Comparison of ENCODE assay signal across 20 cellular contexts in genomic region chr15:33720952-33721351, GRCh38.
DNase-seq lines count a peak whose midpoint lies in the region; ATAC-seq and TF ChIP-seq lines count a peak whose summit lies in the region.
"Had no signal": no experiment of that assay in that cellular context is flagged by ENCODE, and none has a peak within 500 bp of the region (broad histone marks: within the 10 kb centered on the region; RNA-seq: fewer than 3 reads in every experiment).

No MANE protein-coding gene starts in this region.

- intact Hi-C loops in CD4-positive, alpha-beta T cell (cut with DNase I, micrococcal nuclease): no loop called here

- no peak overlapping the region for H3K4me3 ChIP-seq in fibroblast of mammary gland (ENCODE audit: control insufficient read depth, low read depth, low read length)
- H3K4me3 ChIP-seq: PC-9, right atrium auricular region, upper lobe of right lung had no signal

- TF ChIP-seq CTCF in fibroblast of mammary gland (conservative IDR thresholded peaks at IDR 0.05; ENCODE audit: control insufficient read depth, insufficient read depth, low read depth, low read length): no peak
- TF ChIP-seq CTCF in CD4-positive, alpha-beta T cell (IDR thresholded peaks at IDR 0.05): no peak

- POLR2A ChIA-PET in activated CD8-positive, alpha-beta T cell treated with anti-CD3 and anti-CD28 coated beads, Interleukin-2, amount 10 ng/mL, durations not matched to agents 7 days and 5 days (lab: Charles Lee): interaction anchor here (0.6 kb wide), 1 partner anchor 296 kb away, joined by 3 read pairs; no protein-coding TSS in a partner anchor
- POLR2A ChIA-PET in CD4-positive, alpha-beta T cell (lab: Charles Lee): no interaction called here

- no peak overlapping the region for H3K4me3 Mint-ChIP-seq in activated CD8-positive, alpha-beta T cell treated with anti-CD3 and anti-CD28 coated beads, Interleukin-2, amount 10 ng/mL, durations not matched to agents 7 days and 5 days
- no peak overlapping the region for H3K4me3 Mint-ChIP-seq in CD4-positive, alpha-beta T cell
- H3K4me3 Mint-ChIP-seq: activated CD4-positive, alpha-beta T cell treated with anti-CD3 and anti-CD28 coated beads for 36 hours; CD14-positive monocyte; naive B cell; stimulated activated effector memory CD8-positive, alpha-beta T cell treated with anti-CD3 and anti-CD28 coated beads, Interleukin-12 subunit alpha, Interleukin-12 subunit beta, amount 100 ng/mL, for 72 hours; T-helper 17 cell had no signal

- no peaks in the 10 kb centered on the region for H3K9me3 ChIP-seq in CD4-positive, alpha-beta T cell (ENCODE audit: control insufficient read depth, low read length)
- H3K9me3 ChIP-seq: right atrium auricular region, upper lobe of right lung had no signal

- H3K4me1 Mint-ChIP-seq in activated CD8-positive, alpha-beta T cell treated with anti-CD3 and anti-CD28 coated beads, Interleukin-2, amount 10 ng/mL, durations not matched to agents 7 days and 5 days (ENCODE audit: low read depth): no peaks in the 10 kb centered on the region
- H3K4me1 Mint-ChIP-seq in CD4-positive, alpha-beta T cell (ENCODE audit: low read depth): no peaks in the 10 kb centered on the region
- H3K4me1 Mint-ChIP-seq: stimulated activated effector memory CD8-positive, alpha-beta T cell treated with anti-CD3 and anti-CD28 coated beads, Interleukin-12 subunit alpha, Interleukin-12 subunit beta, amount 100 ng/mL, for 72 hours; T-helper 17 cell had no signal

- H3K9me3 Mint-ChIP-seq in activated CD8-positive, alpha-beta T cell treated with anti-CD3 and anti-CD28 coated beads, Interleukin-2, amount 10 ng/mL, durations not matched to agents 7 days and 5 days (ENCODE audit: insufficient read depth): no peaks in the 10 kb centered on the region
- H3K9me3 Mint-ChIP-seq in CD4-positive, alpha-beta T cell: no peaks in the 10 kb centered on the region
- H3K9me3 Mint-ChIP-seq: stimulated activated effector memory CD8-positive, alpha-beta T cell treated with anti-CD3 and anti-CD28 coated beads, Interleukin-12 subunit alpha, Interleukin-12 subunit beta, amount 100 ng/mL, for 72 hours had no signal

- H3K27ac Mint-ChIP-seq in activated CD8-positive, alpha-beta T cell treated with anti-CD3 and anti-CD28 coated beads, Interleukin-2, amount 10 ng/mL, durations not matched to agents 7 days and 5 days: no peak overlapping the region
- no peak overlapping the region for H3K27ac Mint-ChIP-seq in CD4-positive, alpha-beta T cell
- H3K27ac Mint-ChIP-seq: activated CD4-positive, alpha-beta T cell treated with anti-CD3 and anti-CD28 coated beads for 36 hours; naive B cell; stimulated activated effector memory CD8-positive, alpha-beta T cell treated with anti-CD3 and anti-CD28 coated beads, Interleukin-12 subunit alpha, Interleukin-12 subunit beta, amount 100 ng/mL, for 72 hours; T-helper 17 cell had no signal

- H3K27me3 Mint-ChIP-seq in activated CD8-positive, alpha-beta T cell treated with anti-CD3 and anti-CD28 coated beads, Interleukin-2, amount 10 ng/mL, durations not matched to agents 7 days and 5 days (ENCODE audit: low read depth): peaks cover 4% of the 10 kb centered on the region
- no peaks in the 10 kb centered on the region for H3K27me3 Mint-ChIP-seq in CD4-positive, alpha-beta T cell

- DNase-seq in ELR (ENCODE audit: low read depth) (peak; percentile 91), fibroblast of mammary gland (ENCODE audit: low read depth) (peak; percentile 95), renal cortical epithelial cell (ENCODE audit: low read depth) (peak; percentile 90), DMS53 (lab: John Stamatoyannopoulos, UW) (no peak), SHP77 (lab: John Stamatoyannopoulos, UW) (no peak)
- DNase-seq in activated CD8-positive, alpha-beta T cell treated with anti-CD3 and anti-CD28 coated beads, Interleukin-2, amount 10 ng/mL, durations not matched to agents 7 days and 5 days: no peak
- no peak for DNase-seq in CD4-positive, alpha-beta T cell
- DNase-seq: activated CD4-positive, alpha-beta T cell treated with anti-CD3 and anti-CD28 coated beads for 36 hours; amniotic stem cell; naive B cell; NCI-H1417; stimulated activated CD4-positive, alpha-beta T cell treated with anti-CD3 and anti-CD28 coated beads, Interleukin-4, amount 100 ng/mL, for 24 hours; T-helper 17 cell; upper lobe of right lung had no signal

- CTCF ChIA-PET in activated CD8-positive, alpha-beta T cell treated with anti-CD3 and anti-CD28 coated beads, Interleukin-2, amount 10 ng/mL, durations not matched to agents 7 days and 5 days (lab: Charles Lee): interaction anchor here (0.8 to 1.0 kb wide), 2 partner anchors 17 to 635 kb away, joined by 3 read pairs; no protein-coding TSS in a partner anchor
- CTCF ChIA-PET in CD4-positive, alpha-beta T cell (lab: Charles Lee): no interaction called here

- no peaks in the 10 kb centered on the region for H3K27me3 ChIP-seq in CD4-positive, alpha-beta T cell (ENCODE audit: control insufficient read depth, insufficient read depth, low read length)
- H3K27me3 ChIP-seq: right atrium auricular region, upper lobe of right lung had no signal

- ATAC-seq in SK-N-SH treated with all-trans-retinoic acid at 6 μM for 48 hours: peak; percentile 95
- ATAC-seq in activated CD8-positive, alpha-beta T cell treated with anti-CD3 and anti-CD28 coated beads, Interleukin-2, amount 10 ng/mL, durations not matched to agents 7 days and 5 days: no peak
- ATAC-seq in CD4-positive, alpha-beta T cell (ENCODE audit: poor library complexity): no peak
- ATAC-seq: activated CD4-positive, alpha-beta T cell treated with anti-CD3 and anti-CD28 coated beads for 36 hours; HepG2; stimulated activated effector memory CD8-positive, alpha-beta T cell treated with anti-CD3 and anti-CD28 coated beads, Interleukin-12 subunit alpha, Interleukin-12 subunit beta, amount 100 ng/mL, for 72 hours; T-helper 17 cell; upper lobe of right lung had no signal

- no peaks in the 10 kb centered on the region for H3K36me3 Mint-ChIP-seq in activated CD8-positive, alpha-beta T cell treated with anti-CD3 and anti-CD28 coated beads, Interleukin-2, amount 10 ng/mL, durations not matched to agents 7 days and 5 days (ENCODE audit: low read depth)
- H3K36me3 Mint-ChIP-seq in CD4-positive, alpha-beta T cell (ENCODE audit: low read depth): no peaks in the 10 kb centered on the region
- H3K36me3 Mint-ChIP-seq: CD14-positive monocyte; naive B cell; stimulated activated effector memory CD8-positive, alpha-beta T cell treated with anti-CD3 and anti-CD28 coated beads, Interleukin-12 subunit alpha, Interleukin-12 subunit beta, amount 100 ng/mL, for 72 hours had no signal

- H3K27ac ChIP-seq in CD4-positive, alpha-beta T cell (ENCODE audit: low read depth, low read length): no peak overlapping the region
- H3K27ac ChIP-seq: PC-9, right atrium auricular region, upper lobe of right lung had no signal

TF ChIP-seq in SK-N-SH treated with all-trans-retinoic acid at 6 μM for 48 hours, 23 proteins besides CTCF, POLR2A, EP300 and RAD21:
- TF ChIP-seq SNAI2 (CRISPR knock-in tag; IDR thresholded peaks at IDR 0.05) (no peak), ZFP3 (CRISPR knock-in tag; IDR thresholded peaks at IDR 0.05) (peak; percentile 60; the same call in 1 of the 2 replicates), ISL1 (CRISPR knock-in tag; IDR thresholded peaks at IDR 0.05) (0 out of 2 replicates have a peak, but pooled peaks have one; percentile 22), RARB (CRISPR knock-in tag; IDR thresholded peaks at IDR 0.05) (no peak)

Comparison
In these comparisons a context has a peak if more than half of its experiments do, and no peak if none do; other contexts are left out.
1. DNase-seq: peak in ELR (single experiment), fibroblast of mammary gland (single experiment) and renal cortical epithelial cell (single experiment); none in DMS53 (single experiment), activated CD8-positive, alpha-beta T cell treated with anti-CD3 and anti-CD28 coated beads, Interleukin-2, amount 10 ng/mL, durations not matched to agents 7 days and 5 days (single experiment), CD4-positive, alpha-beta T cell (0 of 10) and SHP77 (0 of 2).